4 cellular contexts compared by ENCODE assay signal in the genomic region with DNA sequence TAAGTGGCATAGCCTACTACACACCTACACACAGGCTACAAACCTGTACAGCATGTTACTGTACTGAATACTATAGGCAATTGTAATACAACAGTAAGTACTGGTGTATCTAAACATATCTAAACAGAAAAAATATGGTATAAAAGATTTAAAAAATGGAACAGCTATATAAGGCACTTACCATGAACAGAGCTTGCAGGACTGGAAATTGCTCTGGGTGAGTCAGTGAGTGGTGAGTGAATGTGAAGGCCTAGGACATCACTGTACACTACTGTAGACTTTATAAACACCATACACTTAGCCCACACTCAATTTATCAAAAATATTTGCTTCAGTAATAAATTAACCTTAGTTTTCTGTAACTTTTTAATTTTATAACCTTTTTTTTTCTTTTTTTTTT. TPM values are rescaled to one million over a fixed set of nuclear protein-coding genes. Genes with fewer than 3 reads are reported as not detected.
"Had no signal": no experiment of that assay in that cellular context is flagged by ENCODE, and none has a peak within 500 bp of the region (broad histone marks: within the 10 kb centered on the region; RNA-seq: fewer than 3 reads in every experiment).

No MANE protein-coding gene starts in this region.

- H3K4me3 ChIP-seq: GM12878 had no signal

- ATAC-seq: GM12878 had no signal

- DNase-seq: GDM1, GF-D8 had no signal

RNA-seq across cellular contexts. Expression of a gene that starts 24.7 kb away (rescaled TPM):
- total RNA-seq: G401, GM12878 had no signal
